ENCODE assay signal across 1 cellular context in genomic region chr9:19173598-19174125, GRCh38.
TF ChIP-seq lines count a peak whose summit lies in the region.

No MANE protein-coding gene starts in this region.

TF ChIP-seq in HepG2, 621 proteins besides CTCF, POLR2A, EP300 and RAD21 (continued from another document and continues in another):
- TF ChIP-seq HNF1B (CRISPR knock-in tag; IDR thresholded peaks at IDR 0.05) (no peak), ZNF350 (CRISPR knock-in tag; IDR thresholded peaks at IDR 0.05; ENCODE audit: borderline replicate concordance, low read depth) (peak; percentile 42; the same call in 1 of the 2 replicates), CBX2 (IDR thresholded peaks at IDR 0.05; ENCODE audit: low read depth, low read length) (no peak), CBX2 (CRISPR knock-in tag; IDR thresholded peaks at IDR 0.05; ENCODE audit: low read depth) (no peak), MTA1 (CRISPR knock-in tag; IDR thresholded peaks at IDR 0.05; ENCODE audit: borderline replicate concordance) (0 out of 2 replicates have a peak, but pooled peaks have one; percentile 61), ARID2 (CRISPR knock-in tag; IDR thresholded peaks at IDR 0.05; ENCODE audit: borderline replicate concordance) (no peak), NCOA2 (CRISPR knock-in tag; IDR thresholded peaks at IDR 0.05) (peak; percentile 51; the same call in 1 of the 2 replicates), MAFG (CRISPR knock-in tag; IDR thresholded peaks at IDR 0.05) (no peak), RXRA (CRISPR knock-in tag; IDR thresholded peaks at IDR 0.05) (peak; percentile 79; the same call in 1 of the 2 replicates), KDM6A (CRISPR knock-in tag; IDR thresholded peaks at IDR 0.05; ENCODE audit: low read depth) (no peak; the same call in 1 of the 2 replicates), SATB2 (CRISPR knock-in tag; IDR thresholded peaks at IDR 0.05) (no peak), PITX1 (CRISPR knock-in tag; IDR thresholded peaks at IDR 0.05) (peak; percentile 89), ZNF550 (CRISPR knock-in tag; IDR thresholded peaks at IDR 0.05; ENCODE audit: borderline replicate concordance) (no peak), ZNF788 (CRISPR knock-in tag; IDR thresholded peaks at IDR 0.05; ENCODE audit: borderline replicate concordance) (no peak), MAX (IDR thresholded peaks at IDR 0.05) (peak; percentile 55), TCF12 (IDR thresholded peaks at IDR 0.05) (no peak), TCF12 (CRISPR knock-in tag; IDR thresholded peaks at IDR 0.05) (0 out of 2 replicates have a peak, but pooled peaks have one; percentile 74), NFYC (CRISPR knock-in tag; IDR thresholded peaks at IDR 0.05) (no peak), MAZ (IDR thresholded peaks at IDR 0.05; ENCODE audit: borderline replicate concordance, low read depth, low read length) (no peak), MAZ (CRISPR knock-in tag; IDR thresholded peaks at IDR 0.05; ENCODE audit: low read depth) (no peak), DDIT3 (CRISPR knock-in tag; IDR thresholded peaks at IDR 0.05) (no peak), HDAC1 (CRISPR knock-in tag; IDR thresholded peaks at IDR 0.05) (peak; percentile 58), ZNF230 (CRISPR knock-in tag; IDR thresholded peaks at IDR 0.05) (peak; percentile 39; the same call in 1 of the 2 replicates), ZNF589 (CRISPR knock-in tag; conservative IDR thresholded peaks at IDR 0.05) (no peak), MAFF (IDR thresholded peaks at IDR 0.05; ENCODE audit: low read depth, low read length) (no peak), ZNF780A (CRISPR knock-in tag; IDR thresholded peaks at IDR 0.05) (no peak), HDAC2 (CRISPR knock-in tag; IDR thresholded peaks at IDR 0.05) (peak; percentile 81), RARA (CRISPR knock-in tag; IDR thresholded peaks at IDR 0.05) (peak; percentile 86), ZNF407 (CRISPR knock-in tag; IDR thresholded peaks at IDR 0.05; ENCODE audit: not compliant biosample characterization) (no peak), ARID3A (IDR thresholded peaks at IDR 0.05; ENCODE audit: low read depth, low read length) (peak; percentile 30; the same call in 1 of the 2 replicates), SIN3B (IDR thresholded peaks at IDR 0.05; ENCODE audit: low read length) (no peak), ZNF782 (CRISPR knock-in tag; IDR thresholded peaks at IDR 0.05; ENCODE audit: borderline replicate concordance) (peak; percentile 23; the same call in 1 of the 2 replicates), CBX1 (IDR thresholded peaks at IDR 0.05; ENCODE audit: low read depth) (no peak), ONECUT2 (CRISPR knock-in tag; IDR thresholded peaks at IDR 0.05) (peak; percentile 91), AHDC1 (CRISPR knock-in tag; IDR thresholded peaks at IDR 0.05; ENCODE audit: borderline replicate concordance) (0 out of 2 replicates have a peak, but pooled peaks have one; percentile 46), BCL6 (CRISPR knock-in tag; IDR thresholded peaks at IDR 0.05) (peak; percentile 99), SAFB2 (CRISPR knock-in tag; IDR thresholded peaks at IDR 0.05; ENCODE audit: borderline replicate concordance, low read depth) (no peak), ZNF124 (CRISPR knock-in tag; IDR thresholded peaks at IDR 0.05) (no peak), TRIM22 (IDR thresholded peaks at IDR 0.05) (no peak), DMAP1 (CRISPR knock-in tag; IDR thresholded peaks at IDR 0.05) (no peak), FOSL2 (CRISPR knock-in tag; IDR thresholded peaks at IDR 0.05) (peak; percentile 70), NR2F1 (CRISPR knock-in tag; IDR thresholded peaks at IDR 0.05) (peak in 1 of 2 experiments; percentile 44; a peak in 1 of 4 replicates), ZNF232 (CRISPR knock-in tag; IDR thresholded peaks at IDR 0.05; ENCODE audit: borderline replicate concordance) (peak; percentile 44; the same call in 1 of the 2 replicates), ATF7-NPFF (CRISPR knock-in tag; IDR thresholded peaks at IDR 0.05; ENCODE audit: low read depth) (0 out of 2 replicates have a peak, but pooled peaks have one; percentile 38), ZNF460 (CRISPR knock-in tag; IDR thresholded peaks at IDR 0.05; ENCODE audit: borderline replicate concordance) (no peak), HNF4A (CRISPR knock-in tag; IDR thresholded peaks at IDR 0.05) (peak; percentile 19; the same call in 1 of the 2 replicates), ATF5 (CRISPR knock-in tag; IDR thresholded peaks at IDR 0.05; ENCODE audit: low read depth) (no peak), MIXL1 (CRISPR knock-in tag; IDR thresholded peaks at IDR 0.05) (no peak; the same call in 1 of the 2 replicates)
